1 cellular context compared by ENCODE assay signal in the genomic region with DNA sequence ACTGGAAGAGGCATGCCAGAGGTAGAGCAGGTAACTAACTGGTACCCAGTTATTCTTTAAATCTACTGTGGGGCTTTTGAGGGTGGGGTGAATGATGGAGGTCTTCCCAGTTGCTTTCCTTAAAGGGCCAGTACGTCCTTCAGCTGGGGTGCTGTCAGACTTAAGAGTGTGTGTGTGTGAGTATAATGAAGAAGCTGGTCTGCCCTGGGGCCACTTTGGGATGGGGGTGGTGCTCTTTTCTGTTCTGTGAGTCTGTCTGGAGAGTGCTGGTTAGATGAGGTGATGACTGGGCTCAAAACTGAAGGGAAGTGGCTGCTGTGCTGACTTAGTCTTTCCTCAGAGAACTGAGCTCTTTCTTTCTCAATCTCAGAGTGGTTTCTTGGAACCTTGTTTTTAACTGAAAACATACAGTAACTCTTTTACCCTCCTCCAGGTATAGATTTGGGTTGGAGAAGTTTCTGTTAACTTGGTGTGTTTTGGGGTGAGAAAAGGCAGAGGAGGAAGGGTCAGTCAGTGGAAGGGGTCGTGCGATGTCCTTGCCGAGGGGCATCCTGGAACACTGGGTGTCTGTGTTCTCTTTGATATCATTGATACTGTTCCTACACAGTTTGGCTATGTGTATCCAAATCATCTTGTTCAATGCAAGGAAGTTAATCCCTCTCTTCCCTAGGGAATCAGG.
TF ChIP-seq lines count a peak whose summit lies in the region.

No MANE protein-coding gene starts in this region.

TF ChIP-seq in H1, 55 proteins besides CTCF, POLR2A, EP300 and RAD21:
- TF ChIP-seq SIN3A (conservative IDR thresholded peaks at IDR 0.05 in 1 of 2, IDR thresholded peaks at IDR 0.05 in 1 of 2; ENCODE audit: low read depth in 1 of 2, low read length in 2 of 2) (no peak), BRCA1 (IDR thresholded peaks at IDR 0.05; ENCODE audit: low read depth, low read length) (no peak), SUZ12 (IDR thresholded peaks at IDR 0.05; ENCODE audit: low read length) (no peak), MAFK (IDR thresholded peaks at IDR 0.05; ENCODE audit: low read depth, low read length) (no peak), CHD1 (IDR thresholded peaks at IDR 0.05; ENCODE audit: low read depth, low read length) (no peak), RFX5 (IDR thresholded peaks at IDR 0.05; ENCODE audit: borderline replicate concordance, low read depth, low read length) (no peak), KDM4A (IDR thresholded peaks at IDR 0.05; ENCODE audit: low read depth, low read length, severe bottlenecking) (no peak), JUND (IDR thresholded peaks at IDR 0.05; ENCODE audit: low read length) (no peak), CBX5 (IDR thresholded peaks at IDR 0.05; ENCODE audit: low read depth, low read length) (no peak), TCF12 (IDR thresholded peaks at IDR 0.05; ENCODE audit: low read depth, low read length) (no peak)
- TF ChIP-seq, protein P1, sequence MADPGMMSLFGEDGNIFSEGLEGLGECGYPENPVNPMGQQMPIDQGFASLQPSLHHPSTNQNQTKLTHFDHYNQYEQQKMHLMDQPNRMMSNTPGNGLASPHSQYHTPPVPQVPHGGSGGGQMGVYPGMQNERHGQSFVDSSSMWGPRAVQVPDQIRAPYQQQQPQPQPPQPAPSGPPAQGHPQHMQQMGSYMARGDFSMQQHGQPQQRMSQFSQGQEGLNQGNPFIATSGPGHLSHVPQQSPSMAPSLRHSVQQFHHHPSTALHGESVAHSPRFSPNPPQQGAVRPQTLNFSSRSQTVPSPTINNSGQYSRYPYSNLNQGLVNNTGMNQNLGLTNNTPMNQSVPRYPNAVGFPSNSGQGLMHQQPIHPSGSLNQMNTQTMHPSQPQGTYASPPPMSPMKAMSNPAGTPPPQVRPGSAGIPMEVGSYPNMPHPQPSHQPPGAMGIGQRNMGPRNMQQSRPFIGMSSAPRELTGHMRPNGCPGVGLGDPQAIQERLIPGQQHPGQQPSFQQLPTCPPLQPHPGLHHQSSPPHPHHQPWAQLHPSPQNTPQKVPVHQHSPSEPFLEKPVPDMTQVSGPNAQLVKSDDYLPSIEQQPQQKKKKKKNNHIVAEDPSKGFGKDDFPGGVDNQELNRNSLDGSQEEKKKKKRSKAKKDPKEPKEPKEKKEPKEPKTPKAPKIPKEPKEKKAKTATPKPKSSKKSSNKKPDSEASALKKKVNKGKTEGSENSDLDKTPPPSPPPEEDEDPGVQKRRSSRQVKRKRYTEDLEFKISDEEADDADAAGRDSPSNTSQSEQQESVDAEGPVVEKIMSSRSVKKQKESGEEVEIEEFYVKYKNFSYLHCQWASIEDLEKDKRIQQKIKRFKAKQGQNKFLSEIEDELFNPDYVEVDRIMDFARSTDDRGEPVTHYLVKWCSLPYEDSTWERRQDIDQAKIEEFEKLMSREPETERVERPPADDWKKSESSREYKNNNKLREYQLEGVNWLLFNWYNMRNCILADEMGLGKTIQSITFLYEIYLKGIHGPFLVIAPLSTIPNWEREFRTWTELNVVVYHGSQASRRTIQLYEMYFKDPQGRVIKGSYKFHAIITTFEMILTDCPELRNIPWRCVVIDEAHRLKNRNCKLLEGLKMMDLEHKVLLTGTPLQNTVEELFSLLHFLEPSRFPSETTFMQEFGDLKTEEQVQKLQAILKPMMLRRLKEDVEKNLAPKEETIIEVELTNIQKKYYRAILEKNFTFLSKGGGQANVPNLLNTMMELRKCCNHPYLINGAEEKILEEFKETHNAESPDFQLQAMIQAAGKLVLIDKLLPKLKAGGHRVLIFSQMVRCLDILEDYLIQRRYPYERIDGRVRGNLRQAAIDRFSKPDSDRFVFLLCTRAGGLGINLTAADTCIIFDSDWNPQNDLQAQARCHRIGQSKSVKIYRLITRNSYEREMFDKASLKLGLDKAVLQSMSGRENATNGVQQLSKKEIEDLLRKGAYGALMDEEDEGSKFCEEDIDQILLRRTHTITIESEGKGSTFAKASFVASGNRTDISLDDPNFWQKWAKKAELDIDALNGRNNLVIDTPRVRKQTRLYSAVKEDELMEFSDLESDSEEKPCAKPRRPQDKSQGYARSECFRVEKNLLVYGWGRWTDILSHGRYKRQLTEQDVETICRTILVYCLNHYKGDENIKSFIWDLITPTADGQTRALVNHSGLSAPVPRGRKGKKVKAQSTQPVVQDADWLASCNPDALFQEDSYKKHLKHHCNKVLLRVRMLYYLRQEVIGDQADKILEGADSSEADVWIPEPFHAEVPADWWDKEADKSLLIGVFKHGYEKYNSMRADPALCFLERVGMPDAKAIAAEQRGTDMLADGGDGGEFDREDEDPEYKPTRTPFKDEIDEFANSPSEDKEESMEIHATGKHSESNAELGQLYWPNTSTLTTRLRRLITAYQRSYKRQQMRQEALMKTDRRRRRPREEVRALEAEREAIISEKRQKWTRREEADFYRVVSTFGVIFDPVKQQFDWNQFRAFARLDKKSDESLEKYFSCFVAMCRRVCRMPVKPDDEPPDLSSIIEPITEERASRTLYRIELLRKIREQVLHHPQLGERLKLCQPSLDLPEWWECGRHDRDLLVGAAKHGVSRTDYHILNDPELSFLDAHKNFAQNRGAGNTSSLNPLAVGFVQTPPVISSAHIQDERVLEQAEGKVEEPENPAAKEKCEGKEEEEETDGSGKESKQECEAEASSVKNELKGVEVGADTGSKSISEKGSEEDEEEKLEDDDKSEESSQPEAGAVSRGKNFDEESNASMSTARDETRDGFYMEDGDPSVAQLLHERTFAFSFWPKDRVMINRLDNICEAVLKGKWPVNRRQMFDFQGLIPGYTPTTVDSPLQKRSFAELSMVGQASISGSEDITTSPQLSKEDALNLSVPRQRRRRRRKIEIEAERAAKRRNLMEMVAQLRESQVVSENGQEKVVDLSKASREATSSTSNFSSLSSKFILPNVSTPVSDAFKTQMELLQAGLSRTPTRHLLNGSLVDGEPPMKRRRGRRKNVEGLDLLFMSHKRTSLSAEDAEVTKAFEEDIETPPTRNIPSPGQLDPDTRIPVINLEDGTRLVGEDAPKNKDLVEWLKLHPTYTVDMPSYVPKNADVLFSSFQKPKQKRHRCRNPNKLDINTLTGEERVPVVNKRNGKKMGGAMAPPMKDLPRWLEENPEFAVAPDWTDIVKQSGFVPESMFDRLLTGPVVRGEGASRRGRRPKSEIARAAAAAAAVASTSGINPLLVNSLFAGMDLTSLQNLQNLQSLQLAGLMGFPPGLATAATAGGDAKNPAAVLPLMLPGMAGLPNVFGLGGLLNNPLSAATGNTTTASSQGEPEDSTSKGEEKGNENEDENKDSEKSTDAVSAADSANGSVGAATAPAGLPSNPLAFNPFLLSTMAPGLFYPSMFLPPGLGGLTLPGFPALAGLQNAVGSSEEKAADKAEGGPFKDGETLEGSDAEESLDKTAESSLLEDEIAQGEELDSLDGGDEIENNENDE (IDR thresholded peaks at IDR 0.05; ENCODE audit: insufficient replicate concordance, low read length), result no peak
- TF ChIP-seq, protein P2, sequence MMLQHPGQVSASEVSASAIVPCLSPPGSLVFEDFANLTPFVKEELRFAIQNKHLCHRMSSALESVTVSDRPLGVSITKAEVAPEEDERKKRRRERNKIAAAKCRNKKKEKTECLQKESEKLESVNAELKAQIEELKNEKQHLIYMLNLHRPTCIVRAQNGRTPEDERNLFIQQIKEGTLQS (IDR thresholded peaks at IDR 0.05; ENCODE audit: insufficient read depth, low read depth, low read length), result no peak
- TF ChIP-seq, protein P3, sequence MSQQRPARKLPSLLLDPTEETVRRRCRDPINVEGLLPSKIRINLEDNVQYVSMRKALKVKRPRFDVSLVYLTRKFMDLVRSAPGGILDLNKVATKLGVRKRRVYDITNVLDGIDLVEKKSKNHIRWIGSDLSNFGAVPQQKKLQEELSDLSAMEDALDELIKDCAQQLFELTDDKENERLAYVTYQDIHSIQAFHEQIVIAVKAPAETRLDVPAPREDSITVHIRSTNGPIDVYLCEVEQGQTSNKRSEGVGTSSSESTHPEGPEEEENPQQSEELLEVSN (IDR thresholded peaks at IDR 0.05), result no peak
